Comparison of ENCODE assay signal across 8 cellular contexts in genomic region chr17:17694229-17695081, GRCh38. TPM values are rescaled to one million over a fixed set of nuclear protein-coding genes. Genes with fewer than 3 reads are reported as not detected.
DNase-seq lines count a peak whose midpoint lies in the region; ATAC-seq and TF ChIP-seq lines count a peak whose summit lies in the region.

No MANE protein-coding gene starts in this region.

- H3K27ac ChIP-seq in HUES64 (ENCODE audit: low read depth, low read length) (peak overlapping the region; percentile 72), SK-N-SH (ENCODE audit: low read depth in 2 of 2, low read length in 1 of 2) (peak overlapping the region; percentile 95 to 99), thymus (ENCODE audit: low read depth) (peak overlapping the region; percentile 78)

- H3K4me3 ChIP-seq in HUES64 (ENCODE audit: low read length) (peak overlapping the region; percentile 65), SK-N-SH (ENCODE audit: low read depth in 2 of 2, low read length in 1 of 2) (peak overlapping the region; percentile 68 to 79), thymus (ENCODE audit: low read length) (peak overlapping the region; percentile 79)

- H2AFZ ChIP-seq in SK-N-SH (ENCODE audit: low read depth): peak overlapping the region; percentile 37; the same call in 1 of the 2 replicates

- 1% methylated on average over 87 of the region's 87 CpGs for WGBS in HUES64
- WGBS in SK-N-SH (ENCODE audit: low lambda C conversion rate): under 1% methylated on average over 21 of the region's 87 CpGs
- WGBS in thymus: under 1% methylated on average over 87 of the region's 87 CpGs

- POLR2A ChIA-PET in SK-N-SH (lab: Yijun Ruan, JAX): interaction anchor here (0.6 to 2.0 kb wide), 14 partner anchors 9 to 508 kb away, joined by 3 to 11 read pairs (median 4); partner anchors contain the start of gene SREBF1

- peaks cover 96% of the 10 kb centered on the region for H3K79me2 ChIP-seq in SK-N-SH (ENCODE audit: insufficient read depth)

- H3K9me3 Mint-ChIP-seq in osteocyte (ENCODE audit: unreplicated experiment): no peaks in the 10 kb centered on the region

- ATAC-seq in GM19395 (IDR thresholded peaks at IDR 0.05; ENCODE audit: unreplicated experiment): peak; percentile 45

- DNase-seq in C1 segment of cervical spinal cord (lab: John Stamatoyannopoulos, UW) (peak in 13 of 14 donors; percentile 59 to 89 (median 76)), SK-N-SH (peak; percentile 95), head of caudate nucleus (peak; percentile 46 to 93 (median 84)), osteocyte (ENCODE audit: extremely low spot score, unreplicated experiment) (no peak)
- peak; percentile 66 for DNase-seq in activated naive CD4-positive, alpha-beta T cell treated with anti-CD3 and anti-CD28 coated beads, Interleukin-2, amount 50 U/mL, for 16 hours

- no peak for TF ChIP-seq RAD21 in SK-N-SH (IDR thresholded peaks at IDR 0.05; ENCODE audit: low read length)

- H3K27me3 ChIP-seq in HUES64 (ENCODE audit: insufficient read depth, low read length) (peaks cover 70% of the 10 kb centered on the region), SK-N-SH (ENCODE audit: insufficient read depth) (no peaks in the 10 kb centered on the region), thymus (ENCODE audit: control insufficient read depth, insufficient read depth) (no peaks in the 10 kb centered on the region)

- peak overlapping the region; percentile 77 for H3K4me3 Mint-ChIP-seq in osteocyte (ENCODE audit: unreplicated experiment)

- no peaks in the 10 kb centered on the region for H3K27me3 Mint-ChIP-seq in osteocyte (ENCODE audit: unreplicated experiment)

- peaks cover 82% of the 10 kb centered on the region for H3K4me1 Mint-ChIP-seq in osteocyte (ENCODE audit: unreplicated experiment)

- peak overlapping the region; percentile 34 for H3K9ac ChIP-seq in HUES64 (ENCODE audit: low read depth, low read length)
- H3K9ac ChIP-seq in SK-N-SH: peak overlapping the region; percentile 93

- peak overlapping the region; percentile 99 for H3K27ac Mint-ChIP-seq in osteocyte (ENCODE audit: unreplicated experiment)

- no peaks in the 10 kb centered on the region for H3K36me3 Mint-ChIP-seq in osteocyte (ENCODE audit: unreplicated experiment)

- H3K9me3 ChIP-seq in HUES64 (ENCODE audit: insufficient read depth, low read depth, low read length) (no peaks in the 10 kb centered on the region), SK-N-SH (no peaks in the 10 kb centered on the region), thymus (ENCODE audit: control insufficient read depth) (no peaks in the 10 kb centered on the region)

- no peak for TF ChIP-seq CTCF in SK-N-SH (IDR thresholded peaks at IDR 0.05)
- no peak for TF ChIP-seq CTCF in osteocyte (IDR thresholded peaks at IDR 0.05)

- intact Hi-C loops in head of caudate nucleus (cut with DNase I): no loop called here

- peaks cover 15% of the 10 kb centered on the region for H3F3A ChIP-seq in SK-N-SH (replicated peaks; ENCODE audit: insufficient read depth)

- peaks cover 31% of the 10 kb centered on the region for H4K20me1 ChIP-seq in SK-N-SH (ENCODE audit: insufficient read depth)

- CTCF ChIA-PET in SK-N-SH (lab: Yijun Ruan, JAX): interaction anchor here (1.0 to 5.7 kb wide), 7 partner anchors 13 to 197 kb away, joined by 3 to 35 read pairs (median 3); partner anchors contain the start of gene RAI1

- H3K36me3 ChIP-seq in HUES64 (ENCODE audit: insufficient read depth, low read length) (no peaks in the 10 kb centered on the region), SK-N-SH (replicated peaks in 1 of 2; ENCODE audit: control insufficient read depth in 1 of 2, insufficient read depth in 2 of 2, low read length in 1 of 2) (no peaks in the 10 kb centered on the region), thymus (ENCODE audit: control insufficient read depth, insufficient read depth) (no peaks in the 10 kb centered on the region)

- peaks cover 40% of the 10 kb centered on the region for H3K4me1 ChIP-seq in HUES64 (ENCODE audit: insufficient read depth, low read length)
- H3K4me1 ChIP-seq in SK-N-SH (ENCODE audit: control insufficient read depth in 1 of 2, insufficient read depth in 2 of 2, low read depth in 1 of 2, low read length in 1 of 2): peaks cover 66 to 85% of the 10 kb centered on the region in 2 experiments
- H3K4me1 ChIP-seq in thymus (ENCODE audit: control insufficient read depth, insufficient read depth, low read length): peaks cover 45% of the 10 kb centered on the region

- H3K9me2 ChIP-seq in SK-N-SH: no peaks in the 10 kb centered on the region

- TF ChIP-seq EP300 in SK-N-SH (IDR thresholded peaks at IDR 0.05; ENCODE audit: borderline replicate concordance in 1 of 2, low read depth in 1 of 2, low read length in 1 of 2): no peak

- H3K4me2 ChIP-seq in SK-N-SH: peak overlapping the region; percentile 98

TF ChIP-seq in SK-N-SH, 30 proteins besides CTCF, POLR2A, EP300 and RAD21:
- TF ChIP-seq FOSL2 (IDR thresholded peaks at IDR 0.05; ENCODE audit: borderline replicate concordance, low read depth) (peak; percentile 38; the same call in 1 of the 2 replicates), ELF1 (IDR thresholded peaks at IDR 0.05) (peak; percentile 47), FOXJ3 (CRISPR knock-in tag; IDR thresholded peaks at IDR 0.05) (no peak), CHD2 (IDR thresholded peaks at IDR 0.05; ENCODE audit: low read length, partially characterized antibody) (peak; percentile 8), MAX (IDR thresholded peaks at IDR 0.05; ENCODE audit: low read depth) (peak; percentile 98), TAF1 (IDR thresholded peaks at IDR 0.05; ENCODE audit: borderline replicate concordance, low read depth, low read length) (peak; percentile 80), YY1 (IDR thresholded peaks at IDR 0.05; ENCODE audit: low read depth) (0 out of 2 replicates have a peak, but pooled peaks have one; percentile 53), NFIC (IDR thresholded peaks at IDR 0.05; ENCODE audit: borderline replicate concordance) (no peak), GABPA (IDR thresholded peaks at IDR 0.05; ENCODE audit: low read depth) (0 out of 2 replicates have a peak, but pooled peaks have one; percentile 31), SIN3A (IDR thresholded peaks at IDR 0.05; ENCODE audit: borderline replicate concordance, low read depth, low read length) (no peak)

RNA-seq across cellular contexts. Expression of gene RAI1, which starts 13.2 kb away (rescaled TPM):
- polyA plus RNA-seq in HUES64 (2013, experiment 1 of 2): 4.9 TPM
- polyA plus RNA-seq in HUES64 (2013, experiment 2 of 2): 8.7 TPM
- polyA plus RNA-seq in SK-N-SH (2012; rRNA removed) (2.6 and 4.7 TPM in 2 replicates), thymus (10.9 TPM)
- polyA plus RNA-seq in SK-N-SH (2012; cell fraction: cytosol; rRNA removed): 3.4 and 3.9 TPM in 2 replicates
- 16.7 and 20.0 TPM in 2 replicates for polyA plus RNA-seq in SK-N-SH (2012; cell fraction: nucleus; rRNA removed)
- 40.0 and 40.1 TPM in 2 replicates for total RNA-seq in osteocyte
